ENCODE assay signal across 1 cellular context in the genomic region with DNA sequence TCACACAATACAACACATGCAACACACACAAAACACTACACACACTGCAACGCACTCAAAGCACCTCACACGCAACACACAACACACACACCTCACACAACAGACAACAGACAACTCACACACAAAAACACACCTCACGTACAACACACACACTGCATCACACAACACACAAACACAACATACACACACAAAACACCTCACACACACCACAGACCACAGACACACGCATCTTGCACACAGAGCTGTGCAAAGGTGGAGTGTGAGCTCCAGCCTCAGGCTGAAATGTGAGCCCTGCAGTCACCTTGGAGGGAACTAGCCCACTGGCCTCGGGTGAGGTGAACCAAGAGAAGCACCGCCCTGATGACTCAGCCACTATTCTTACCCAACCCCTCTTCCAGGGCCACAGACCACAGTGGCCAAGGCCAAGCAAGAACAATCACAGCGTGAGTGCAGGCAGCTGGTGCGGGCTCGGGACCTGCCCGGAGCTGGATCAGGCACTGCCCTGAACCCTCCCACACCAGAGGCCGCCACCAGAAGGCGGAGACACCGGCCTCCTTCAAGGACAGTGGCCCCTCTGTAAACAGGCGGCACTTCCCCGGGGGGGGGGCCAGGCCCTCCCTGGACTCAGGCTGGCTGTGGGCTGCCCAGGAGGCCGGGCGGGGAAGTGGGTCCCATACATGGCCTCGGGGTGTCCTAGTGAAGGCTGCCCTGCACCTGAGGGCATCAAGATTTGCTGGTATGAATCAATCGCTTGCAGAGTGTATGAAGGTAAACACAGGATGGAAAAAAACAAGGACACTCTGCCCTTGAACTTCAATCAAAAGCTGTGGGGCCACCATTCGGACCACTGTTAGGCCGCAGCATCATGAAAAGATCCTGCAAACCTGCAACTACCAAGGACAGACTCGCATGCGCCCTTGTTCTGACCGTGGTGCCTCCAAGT.
A peak's percentile ranks its signal among the peaks of the same experiment; 100 is the strongest.
TF ChIP-seq lines count a peak whose summit lies in the region.

No MANE protein-coding gene starts in this region.

TF ChIP-seq in HepG2, 621 proteins besides CTCF, POLR2A, EP300 and RAD21 (continued from another document and continues in another):
- TF ChIP-seq, protein P1, sequence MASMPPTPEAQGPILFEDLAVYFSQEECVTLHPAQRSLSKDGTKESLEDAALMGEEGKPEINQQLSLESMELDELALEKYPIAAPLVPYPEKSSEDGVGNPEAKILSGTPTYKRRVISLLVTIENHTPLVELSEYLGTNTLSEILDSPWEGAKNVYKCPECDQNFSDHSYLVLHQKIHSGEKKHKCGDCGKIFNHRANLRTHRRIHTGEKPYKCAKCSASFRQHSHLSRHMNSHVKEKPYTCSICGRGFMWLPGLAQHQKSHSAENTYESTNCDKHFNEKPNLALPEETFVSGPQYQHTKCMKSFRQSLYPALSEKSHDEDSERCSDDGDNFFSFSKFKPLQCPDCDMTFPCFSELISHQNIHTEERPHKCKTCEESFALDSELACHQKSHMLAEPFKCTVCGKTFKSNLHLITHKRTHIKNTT (CRISPR knock-in tag; IDR thresholded peaks at IDR 0.05), result no peak
- TF ChIP-seq ZNF747 (CRISPR knock-in tag; IDR thresholded peaks at IDR 0.05; ENCODE audit: borderline replicate concordance) (peak; percentile 95; the same call in 1 of the 2 replicates), NFE2L2 (IDR thresholded peaks at IDR 0.05; ENCODE audit: low read length) (peak; percentile 86), HMGA1 (CRISPR knock-in tag; conservative IDR thresholded peaks at IDR 0.05) (no peak), ZNF792 (CRISPR knock-in tag; IDR thresholded peaks at IDR 0.05) (peak; percentile 93), TOPORS (CRISPR knock-in tag; IDR thresholded peaks at IDR 0.05) (peak; percentile 64; the same call in 1 of the 2 replicates), SNAI1 (CRISPR knock-in tag; IDR thresholded peaks at IDR 0.05; ENCODE audit: borderline replicate concordance) (no peak), ZNF644 (CRISPR knock-in tag; IDR thresholded peaks at IDR 0.05; ENCODE audit: low read depth) (peak; percentile 93), XBP1 (CRISPR knock-in tag; IDR thresholded peaks at IDR 0.05) (no peak), ZBTB20 (CRISPR knock-in tag; IDR thresholded peaks at IDR 0.05; ENCODE audit: borderline replicate concordance, low read depth) (peak; percentile 35; the same call in 1 of the 2 replicates), ATM (IDR thresholded peaks at IDR 0.05; ENCODE audit: borderline replicate concordance) (peak; percentile 46; the same call in 1 of the 2 replicates), MYNN (CRISPR knock-in tag; IDR thresholded peaks at IDR 0.05; ENCODE audit: low read depth) (0 out of 2 replicates have a peak, but pooled peaks have one; percentile 18), MIXL1 (CRISPR knock-in tag; IDR thresholded peaks at IDR 0.05) (peak; percentile 75; the same call in 1 of the 2 replicates), ZBTB1 (CRISPR knock-in tag; IDR thresholded peaks at IDR 0.05; ENCODE audit: borderline replicate concordance) (no peak), FOXJ3 (CRISPR knock-in tag; IDR thresholded peaks at IDR 0.05; ENCODE audit: borderline replicate concordance) (peak; percentile 88; the same call in 1 of the 2 replicates), SCMH1 (CRISPR knock-in tag; IDR thresholded peaks at IDR 0.05; ENCODE audit: borderline replicate concordance) (no peak), NR2F1 (CRISPR knock-in tag; IDR thresholded peaks at IDR 0.05) (peak; percentile 3 to 72; a peak in 2 of 4 replicates), KMT2B (CRISPR knock-in tag; IDR thresholded peaks at IDR 0.05) (peak; percentile 82), ZNF432 (CRISPR knock-in tag; IDR thresholded peaks at IDR 0.05; ENCODE audit: borderline replicate concordance) (no peak), ZNF598 (CRISPR knock-in tag; IDR thresholded peaks at IDR 0.05; ENCODE audit: borderline replicate concordance) (peak; percentile 97; the same call in 1 of the 2 replicates), RXRA (CRISPR knock-in tag; IDR thresholded peaks at IDR 0.05) (peak; percentile 98), CEBPG (CRISPR knock-in tag; IDR thresholded peaks at IDR 0.05) (peak; percentile 94), SKI (IDR thresholded peaks at IDR 0.05; ENCODE audit: partially characterized antibody) (peak; percentile 91), MAFG (CRISPR knock-in tag; IDR thresholded peaks at IDR 0.05) (no peak), RFX1 (IDR thresholded peaks at IDR 0.05) (no peak), ZBTB7B (CRISPR knock-in tag; IDR thresholded peaks at IDR 0.05) (peak; percentile 87), ZBTB7A (CRISPR knock-in tag; IDR thresholded peaks at IDR 0.05) (no peak)
- TF ChIP-seq, protein P2, sequence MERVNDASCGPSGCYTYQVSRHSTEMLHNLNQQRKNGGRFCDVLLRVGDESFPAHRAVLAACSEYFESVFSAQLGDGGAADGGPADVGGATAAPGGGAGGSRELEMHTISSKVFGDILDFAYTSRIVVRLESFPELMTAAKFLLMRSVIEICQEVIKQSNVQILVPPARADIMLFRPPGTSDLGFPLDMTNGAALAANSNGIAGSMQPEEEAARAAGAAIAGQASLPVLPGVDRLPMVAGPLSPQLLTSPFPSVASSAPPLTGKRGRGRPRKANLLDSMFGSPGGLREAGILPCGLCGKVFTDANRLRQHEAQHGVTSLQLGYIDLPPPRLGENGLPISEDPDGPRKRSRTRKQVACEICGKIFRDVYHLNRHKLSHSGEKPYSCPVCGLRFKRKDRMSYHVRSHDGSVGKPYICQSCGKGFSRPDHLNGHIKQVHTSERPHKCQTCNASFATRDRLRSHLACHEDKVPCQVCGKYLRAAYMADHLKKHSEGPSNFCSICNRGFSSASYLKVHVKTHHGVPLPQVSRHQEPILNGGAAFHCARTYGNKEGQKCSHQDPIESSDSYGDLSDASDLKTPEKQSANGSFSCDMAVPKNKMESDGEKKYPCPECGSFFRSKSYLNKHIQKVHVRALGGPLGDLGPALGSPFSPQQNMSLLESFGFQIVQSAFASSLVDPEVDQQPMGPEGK (CRISPR knock-in tag; IDR thresholded peaks at IDR 0.05), result peak; percentile 100
- TF ChIP-seq, protein P3, sequence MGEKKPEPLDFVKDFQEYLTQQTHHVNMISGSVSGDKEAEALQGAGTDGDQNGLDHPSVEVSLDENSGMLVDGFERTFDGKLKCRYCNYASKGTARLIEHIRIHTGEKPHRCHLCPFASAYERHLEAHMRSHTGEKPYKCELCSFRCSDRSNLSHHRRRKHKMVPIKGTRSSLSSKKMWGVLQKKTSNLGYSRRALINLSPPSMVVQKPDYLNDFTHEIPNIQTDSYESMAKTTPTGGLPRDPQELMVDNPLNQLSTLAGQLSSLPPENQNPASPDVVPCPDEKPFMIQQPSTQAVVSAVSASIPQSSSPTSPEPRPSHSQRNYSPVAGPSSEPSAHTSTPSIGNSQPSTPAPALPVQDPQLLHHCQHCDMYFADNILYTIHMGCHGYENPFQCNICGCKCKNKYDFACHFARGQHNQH (CRISPR knock-in tag; IDR thresholded peaks at IDR 0.05), result peak; percentile 98
- TF ChIP-seq, protein P4, sequence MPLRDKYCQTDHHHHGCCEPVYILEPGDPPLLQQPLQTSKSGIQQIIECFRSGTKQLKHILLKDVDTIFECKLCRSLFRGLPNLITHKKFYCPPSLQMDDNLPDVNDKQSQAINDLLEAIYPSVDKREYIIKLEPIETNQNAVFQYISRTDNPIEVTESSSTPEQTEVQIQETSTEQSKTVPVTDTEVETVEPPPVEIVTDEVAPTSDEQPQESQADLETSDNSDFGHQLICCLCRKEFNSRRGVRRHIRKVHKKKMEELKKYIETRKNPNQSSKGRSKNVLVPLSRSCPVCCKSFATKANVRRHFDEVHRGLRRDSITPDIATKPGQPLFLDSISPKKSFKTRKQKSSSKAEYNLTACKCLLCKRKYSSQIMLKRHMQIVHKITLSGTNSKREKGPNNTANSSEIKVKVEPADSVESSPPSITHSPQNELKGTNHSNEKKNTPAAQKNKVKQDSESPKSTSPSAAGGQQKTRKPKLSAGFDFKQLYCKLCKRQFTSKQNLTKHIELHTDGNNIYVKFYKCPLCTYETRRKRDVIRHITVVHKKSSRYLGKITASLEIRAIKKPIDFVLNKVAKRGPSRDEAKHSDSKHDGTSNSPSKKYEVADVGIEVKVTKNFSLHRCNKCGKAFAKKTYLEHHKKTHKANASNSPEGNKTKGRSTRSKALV (CRISPR knock-in tag; IDR thresholded peaks at IDR 0.05), result peak; percentile 47; the same call in 1 of the 2 replicates
- TF ChIP-seq, protein P5, sequence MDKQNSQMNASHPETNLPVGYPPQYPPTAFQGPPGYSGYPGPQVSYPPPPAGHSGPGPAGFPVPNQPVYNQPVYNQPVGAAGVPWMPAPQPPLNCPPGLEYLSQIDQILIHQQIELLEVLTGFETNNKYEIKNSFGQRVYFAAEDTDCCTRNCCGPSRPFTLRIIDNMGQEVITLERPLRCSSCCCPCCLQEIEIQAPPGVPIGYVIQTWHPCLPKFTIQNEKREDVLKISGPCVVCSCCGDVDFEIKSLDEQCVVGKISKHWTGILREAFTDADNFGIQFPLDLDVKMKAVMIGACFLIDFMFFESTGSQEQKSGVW (CRISPR knock-in tag; IDR thresholded peaks at IDR 0.05; ENCODE audit: borderline replicate concordance), result 0 out of 2 replicates have a peak, but pooled peaks have one; percentile 86
- TF ChIP-seq, protein P6, sequence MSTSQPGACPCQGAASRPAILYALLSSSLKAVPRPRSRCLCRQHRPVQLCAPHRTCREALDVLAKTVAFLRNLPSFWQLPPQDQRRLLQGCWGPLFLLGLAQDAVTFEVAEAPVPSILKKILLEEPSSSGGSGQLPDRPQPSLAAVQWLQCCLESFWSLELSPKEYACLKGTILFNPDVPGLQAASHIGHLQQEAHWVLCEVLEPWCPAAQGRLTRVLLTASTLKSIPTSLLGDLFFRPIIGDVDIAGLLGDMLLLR (CRISPR knock-in tag; IDR thresholded peaks at IDR 0.05), result no peak
- TF ChIP-seq, protein P7, sequence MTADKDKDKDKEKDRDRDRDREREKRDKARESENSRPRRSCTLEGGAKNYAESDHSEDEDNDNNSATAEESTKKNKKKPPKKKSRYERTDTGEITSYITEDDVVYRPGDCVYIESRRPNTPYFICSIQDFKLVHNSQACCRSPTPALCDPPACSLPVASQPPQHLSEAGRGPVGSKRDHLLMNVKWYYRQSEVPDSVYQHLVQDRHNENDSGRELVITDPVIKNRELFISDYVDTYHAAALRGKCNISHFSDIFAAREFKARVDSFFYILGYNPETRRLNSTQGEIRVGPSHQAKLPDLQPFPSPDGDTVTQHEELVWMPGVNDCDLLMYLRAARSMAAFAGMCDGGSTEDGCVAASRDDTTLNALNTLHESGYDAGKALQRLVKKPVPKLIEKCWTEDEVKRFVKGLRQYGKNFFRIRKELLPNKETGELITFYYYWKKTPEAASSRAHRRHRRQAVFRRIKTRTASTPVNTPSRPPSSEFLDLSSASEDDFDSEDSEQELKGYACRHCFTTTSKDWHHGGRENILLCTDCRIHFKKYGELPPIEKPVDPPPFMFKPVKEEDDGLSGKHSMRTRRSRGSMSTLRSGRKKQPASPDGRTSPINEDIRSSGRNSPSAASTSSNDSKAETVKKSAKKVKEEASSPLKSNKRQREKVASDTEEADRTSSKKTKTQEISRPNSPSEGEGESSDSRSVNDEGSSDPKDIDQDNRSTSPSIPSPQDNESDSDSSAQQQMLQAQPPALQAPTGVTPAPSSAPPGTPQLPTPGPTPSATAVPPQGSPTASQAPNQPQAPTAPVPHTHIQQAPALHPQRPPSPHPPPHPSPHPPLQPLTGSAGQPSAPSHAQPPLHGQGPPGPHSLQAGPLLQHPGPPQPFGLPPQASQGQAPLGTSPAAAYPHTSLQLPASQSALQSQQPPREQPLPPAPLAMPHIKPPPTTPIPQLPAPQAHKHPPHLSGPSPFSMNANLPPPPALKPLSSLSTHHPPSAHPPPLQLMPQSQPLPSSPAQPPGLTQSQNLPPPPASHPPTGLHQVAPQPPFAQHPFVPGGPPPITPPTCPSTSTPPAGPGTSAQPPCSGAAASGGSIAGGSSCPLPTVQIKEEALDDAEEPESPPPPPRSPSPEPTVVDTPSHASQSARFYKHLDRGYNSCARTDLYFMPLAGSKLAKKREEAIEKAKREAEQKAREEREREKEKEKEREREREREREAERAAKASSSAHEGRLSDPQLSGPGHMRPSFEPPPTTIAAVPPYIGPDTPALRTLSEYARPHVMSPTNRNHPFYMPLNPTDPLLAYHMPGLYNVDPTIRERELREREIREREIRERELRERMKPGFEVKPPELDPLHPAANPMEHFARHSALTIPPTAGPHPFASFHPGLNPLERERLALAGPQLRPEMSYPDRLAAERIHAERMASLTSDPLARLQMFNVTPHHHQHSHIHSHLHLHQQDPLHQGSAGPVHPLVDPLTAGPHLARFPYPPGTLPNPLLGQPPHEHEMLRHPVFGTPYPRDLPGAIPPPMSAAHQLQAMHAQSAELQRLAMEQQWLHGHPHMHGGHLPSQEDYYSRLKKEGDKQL (CRISPR knock-in tag; IDR thresholded peaks at IDR 0.05; ENCODE audit: low read depth), result peak; percentile 77
- TF ChIP-seq, protein P8, sequence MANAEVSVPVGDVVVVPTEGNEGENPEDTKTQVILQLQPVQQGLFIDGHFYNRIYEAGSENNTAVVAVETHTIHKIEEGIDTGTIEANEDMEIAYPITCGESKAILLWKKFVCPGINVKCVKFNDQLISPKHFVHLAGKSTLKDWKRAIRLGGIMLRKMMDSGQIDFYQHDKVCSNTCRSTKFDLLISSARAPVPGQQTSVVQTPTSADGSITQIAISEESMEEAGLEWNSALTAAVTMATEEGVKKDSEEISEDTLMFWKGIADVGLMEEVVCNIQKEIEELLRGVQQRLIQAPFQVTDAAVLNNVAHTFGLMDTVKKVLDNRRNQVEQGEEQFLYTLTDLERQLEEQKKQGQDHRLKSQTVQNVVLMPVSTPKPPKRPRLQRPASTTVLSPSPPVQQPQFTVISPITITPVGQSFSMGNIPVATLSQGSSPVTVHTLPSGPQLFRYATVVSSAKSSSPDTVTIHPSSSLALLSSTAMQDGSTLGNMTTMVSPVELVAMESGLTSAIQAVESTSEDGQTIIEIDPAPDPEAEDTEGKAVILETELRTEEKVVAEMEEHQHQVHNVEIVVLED (CRISPR knock-in tag; IDR thresholded peaks at IDR 0.05; ENCODE audit: borderline replicate concordance), result peak; percentile 76; the same call in 1 of the 2 replicates
- TF ChIP-seq, protein P9, sequence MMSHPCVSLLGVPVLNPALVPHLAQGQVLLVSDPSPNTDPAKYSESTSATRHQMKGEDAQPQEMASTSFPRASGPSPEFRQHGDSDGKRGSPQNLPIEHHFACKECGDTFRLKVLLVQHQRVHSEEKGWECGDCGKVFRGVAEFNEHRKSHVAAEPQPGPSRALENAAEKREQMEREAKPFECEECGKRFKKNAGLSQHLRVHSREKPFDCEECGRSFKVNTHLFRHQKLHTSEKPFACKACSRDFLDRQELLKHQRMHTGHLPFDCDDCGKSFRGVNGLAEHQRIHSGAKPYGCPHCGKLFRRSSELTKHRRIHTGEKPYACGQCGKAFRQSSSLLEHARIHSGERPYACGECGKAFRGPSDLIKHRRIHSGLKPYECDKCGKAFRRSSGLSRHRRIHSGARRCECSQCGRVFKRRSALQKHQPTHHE (CRISPR knock-in tag; IDR thresholded peaks at IDR 0.05; ENCODE audit: borderline replicate concordance), result no peak; the same call in 1 of the 2 replicates
- TF ChIP-seq, protein P10, sequence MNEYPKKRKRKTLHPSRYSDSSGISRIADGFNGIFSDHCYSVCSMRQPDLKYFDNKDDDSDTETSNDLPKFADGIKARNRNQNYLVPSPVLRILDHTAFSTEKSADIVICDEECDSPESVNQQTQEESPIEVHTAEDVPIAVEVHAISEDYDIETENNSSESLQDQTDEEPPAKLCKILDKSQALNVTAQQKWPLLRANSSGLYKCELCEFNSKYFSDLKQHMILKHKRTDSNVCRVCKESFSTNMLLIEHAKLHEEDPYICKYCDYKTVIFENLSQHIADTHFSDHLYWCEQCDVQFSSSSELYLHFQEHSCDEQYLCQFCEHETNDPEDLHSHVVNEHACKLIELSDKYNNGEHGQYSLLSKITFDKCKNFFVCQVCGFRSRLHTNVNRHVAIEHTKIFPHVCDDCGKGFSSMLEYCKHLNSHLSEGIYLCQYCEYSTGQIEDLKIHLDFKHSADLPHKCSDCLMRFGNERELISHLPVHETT (CRISPR knock-in tag; conservative IDR thresholded peaks at IDR 0.05), result 0 out of 2 replicates have a peak, but pooled peaks have one; percentile 82
- TF ChIP-seq, protein P11, sequence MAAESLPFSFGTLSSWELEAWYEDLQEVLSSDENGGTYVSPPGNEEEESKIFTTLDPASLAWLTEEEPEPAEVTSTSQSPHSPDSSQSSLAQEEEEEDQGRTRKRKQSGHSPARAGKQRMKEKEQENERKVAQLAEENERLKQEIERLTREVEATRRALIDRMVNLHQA (CRISPR knock-in tag; IDR thresholded peaks at IDR 0.05), result no peak
